In genomic region chr15:70514236-70514635, GRCh38 we compare ENCODE assay signal across 29 cellular contexts.
"Had no signal": no experiment of that assay in that cellular context is flagged by ENCODE, and none has a peak within 500 bp of the region (broad histone marks: within the 10 kb centered on the region; RNA-seq: fewer than 3 reads in every experiment).

No MANE protein-coding gene starts in this region.

- DNase-seq: cortex of kidney; effector CD8-positive, alpha-beta T cell; endodermal cell; foreskin fibroblast; gastrocnemius medialis; head of caudate nucleus; kidney; mesenchymal stem cell; naive B cell; pancreas; right lobe of liver; small intestine; stimulated activated CD4-positive, alpha-beta T cell treated with anti-CD3 and anti-CD28 coated beads, Interleukin-12 subunit alpha, Interleukin-12 subunit beta, amount 100 ng/mL, for 4 hours; stimulated activated CD4-positive, alpha-beta T cell treated with anti-CD3 and anti-CD28 coated beads, Interleukin-1b, Interleukin-23, amount 100 ng/mL, for 48 hours; stimulated activated CD4-positive, alpha-beta T cell treated with anti-CD3 and anti-CD28 coated beads, Interleukin-4, amount 100 ng/mL, for 1 hour; stimulated activated CD8-positive, alpha-beta memory T cell treated with anti-CD3 and anti-CD28 coated beads, Interleukin-4, amount 100 ng/mL, for 48 hours; stimulated activated naive CD4-positive, alpha-beta T cell; stimulated activated naive CD8-positive, alpha-beta T cell treated with anti-CD3 and anti-CD28 coated beads, Interleukin-15, amount 100 ng/mL, for 72 hours; transverse colon had no signal

- H3K9me3 ChIP-seq: neutrophil, pancreas, right lobe of liver had no signal

- H3K27ac Mint-ChIP-seq: endodermal cell; mesothelial cell of epicardium; nephron; progenitor cell of endocrine pancreas; stimulated activated naive CD8-positive, alpha-beta T cell treated with anti-CD3 and anti-CD28 coated beads, Interleukin-15, amount 100 ng/mL, for 72 hours had no signal

- H3K27me3 ChIP-seq: gastrocnemius medialis, hepatocyte, neutrophil, pancreas, right lobe of liver, transverse colon had no signal

- H3K4me1 ChIP-seq: gastrocnemius medialis, pancreas, right lobe of liver, transverse colon had no signal

- H3K36me3 ChIP-seq: gastrocnemius medialis, neutrophil, pancreas, right lobe of liver, suprapubic skin, transverse colon had no signal

- H3K27ac ChIP-seq: epithelial cell of prostate, gastrocnemius medialis, hepatocyte, neutrophil, pancreas, right lobe of liver, suprapubic skin, transverse colon had no signal

- H3K4me3 ChIP-seq: gastrocnemius medialis, hepatocyte, mucosa of descending colon, pancreas, right lobe of liver, suprapubic skin, transverse colon had no signal

- ATAC-seq: esophagus mucosa; gastrocnemius medialis; left lobe of liver; pancreas; right lobe of liver; stimulated activated naive CD8-positive, alpha-beta T cell treated with anti-CD3 and anti-CD28 coated beads, Interleukin-15, amount 100 ng/mL, for 72 hours had no signal

- H3K4me1 Mint-ChIP-seq: nephron had no signal

- H3K4me3 Mint-ChIP-seq: endodermal cell; mesothelial cell of epicardium; naive B cell; nephron; stimulated activated naive CD8-positive, alpha-beta T cell treated with anti-CD3 and anti-CD28 coated beads, Interleukin-15, amount 100 ng/mL, for 72 hours had no signal
